Comparison of ENCODE assay signal across 8 cellular contexts in the genomic region with DNA sequence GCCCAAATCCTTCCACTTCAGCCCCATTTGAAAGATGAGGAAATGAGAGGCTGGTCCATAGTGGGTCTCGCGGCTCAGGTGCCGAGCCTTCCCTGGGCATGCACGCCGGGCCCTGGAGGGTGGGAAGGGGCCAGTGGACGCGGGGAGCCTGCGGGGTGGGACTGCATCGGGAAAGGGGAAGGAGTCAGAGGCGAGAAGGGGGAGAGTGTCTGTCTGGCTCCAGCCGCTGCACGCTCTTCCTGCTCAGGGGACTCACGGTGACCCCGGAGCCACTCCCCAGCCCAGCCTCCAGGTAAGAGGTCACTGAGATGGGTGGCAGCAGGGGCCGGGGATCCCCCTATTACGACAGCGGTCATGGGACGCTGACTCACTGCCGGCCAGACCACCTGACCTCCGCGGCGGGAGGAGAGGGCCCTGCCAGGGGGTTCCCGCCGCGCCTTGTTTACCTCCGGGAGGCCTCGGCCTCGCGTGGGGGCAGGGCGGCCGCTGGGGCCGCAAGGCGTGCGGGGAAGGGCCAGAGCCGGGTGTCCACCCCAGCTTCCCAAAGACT. TPM values are rescaled to one million over a fixed set of nuclear protein-coding genes. Genes with fewer than 3 reads are reported as not detected.
A peak's percentile ranks its signal among the peaks of the same experiment; 100 is the strongest.
DNase-seq lines count a peak whose midpoint lies in the region; TF ChIP-seq lines count a peak whose summit lies in the region.

No MANE protein-coding gene starts in this region.

- no peak overlapping the region for H3K4ac ChIP-seq in H9 (ENCODE audit: low read depth, low read length)

- H3K4me3 ChIP-seq in GM12864 (ENCODE audit: low read depth, low read length) (peak overlapping the region; percentile 58), skeletal muscle satellite cell (ENCODE audit: low read length) (peak overlapping the region; percentile 76)

- no peaks in the 10 kb centered on the region; a peak in 2 of 5 replicates for H3K9me3 Mint-ChIP-seq in H9

- DNase-seq in GM12864 (ENCODE audit: low read depth) (peak; percentile 82), H9 (peak; percentile 91), M059J (ENCODE audit: low read depth) (peak; percentile 93), UCSD-AML1 (lab: John Stamatoyannopoulos, UW; ENCODE audit: unreplicated experiment) (peak; percentile 93), brain pericyte (ENCODE audit: low read depth, low spot score) (peak; percentile 87), iPS-NIHi11 (ENCODE audit: low spot score) (peak; percentile 71), NCI-H446 treated with DMSO at 0.1 percent for 48 hours (lab: John Stamatoyannopoulos, UW) (no peak)

- H3K27me3 ChIP-seq in H9 (ENCODE audit: insufficient read depth, low read length), result no peaks in the 10 kb centered on the region
- no peaks in the 10 kb centered on the region for H3K27me3 ChIP-seq in skeletal muscle satellite cell (ENCODE audit: control insufficient read depth, insufficient read depth, low read length)

- peaks cover 3% of the 10 kb centered on the region; the same call in 1 of the 2 replicates for H3K4me1 ChIP-seq in H9 (ENCODE audit: insufficient read depth, low read length)
- peaks cover 53% of the 10 kb centered on the region for H3K4me1 ChIP-seq in skeletal muscle satellite cell (ENCODE audit: control insufficient read depth, insufficient read depth, low read length)

- no peak overlapping the region for H4K91ac ChIP-seq in H9 (ENCODE audit: insufficient read length, low read depth, low read length)

- no peak overlapping the region; the same call in 1 of the 2 replicates for H3K14ac ChIP-seq in H9 (ENCODE audit: insufficient read depth, low read length)

- no peak overlapping the region for H3K27ac ChIP-seq in H9 (ENCODE audit: insufficient read length, low read depth, low read length)

- no peak overlapping the region for H2BK15ac ChIP-seq in H9 (ENCODE audit: low read depth, low read length)

- H3K23me2 ChIP-seq in H9 (ENCODE audit: insufficient read length, low read depth, low read length, poor library complexity, severe bottlenecking), result peaks cover 16% of the 10 kb centered on the region

- H3K36me3 Mint-ChIP-seq in H9 (ENCODE audit: insufficient read depth in 1 of 3, low read depth in 3 of 3), result peaks cover 6 to 23% (median 18%) of the 10 kb centered on the region in 3 experiments

- no peak overlapping the region for H2BK5ac ChIP-seq in H9 (ENCODE audit: insufficient read length, low read length)

- H4K20me1 ChIP-seq in H9 (ENCODE audit: control insufficient read depth, insufficient read depth, insufficient read length), result no peaks in the 10 kb centered on the region

- peaks cover 37 to 38% of the 10 kb centered on the region in 2 experiments for H3K4me1 Mint-ChIP-seq in H9

- H3K27ac Mint-ChIP-seq in H9, result peak overlapping the region in 1 of 3 experiments; percentile 73; a peak in 2 of 7 replicates

- H4K8ac ChIP-seq in H9 (replicated peaks; ENCODE audit: insufficient read length, low read depth, low read length), result no peak overlapping the region

- no peak overlapping the region for H2BK20ac ChIP-seq in H9 (ENCODE audit: low read depth, low read length, poor library complexity, severe bottlenecking)

- H2AFZ ChIP-seq in H9 (ENCODE audit: low read length), result no peak overlapping the region

- peak overlapping the region; percentile 23 for H3K4me2 ChIP-seq in H9 (ENCODE audit: insufficient read depth, insufficient read length, low read length)
- peak overlapping the region; percentile 87 for H3K4me2 ChIP-seq in skeletal muscle satellite cell (ENCODE audit: low read length)

- H3K18ac ChIP-seq in H9 (ENCODE audit: insufficient read length, low read depth, low read length), result peak overlapping the region; percentile 53

- H2BK12ac ChIP-seq in H9 (ENCODE audit: insufficient read length, low read depth, low read length), result no peak overlapping the region

- no peak overlapping the region for H3K23ac ChIP-seq in H9 (ENCODE audit: insufficient read length, low read depth, low read length)

- no peak for TF ChIP-seq CTCF in GM12864 (IDR thresholded peaks at IDR 0.05; ENCODE audit: low read depth, low read length, missing control alignments)
- no peak for TF ChIP-seq CTCF in H9 (conservative IDR thresholded peaks at IDR 0.05)

- peak overlapping the region; percentile 52 to 62 for H3K4me3 Mint-ChIP-seq in H9

- peaks cover 13% of the 10 kb centered on the region for H3K27me3 Mint-ChIP-seq in H9 (ENCODE audit: low read depth)

- WGBS in H9 (ENCODE audit: extremely low coverage, insufficient read length, low lambda C conversion rate), result no CpG with 5 or more reads among the region's 35 CpGs

- H3K56ac ChIP-seq in H9 (ENCODE audit: insufficient read length, low read depth, low read length), result no peak overlapping the region

- H3T11ph ChIP-seq in H9 (ENCODE audit: low read length), result no peak overlapping the region

- no peak overlapping the region for H2AK5ac ChIP-seq in H9 (ENCODE audit: insufficient read length, low read length)

- no peak overlapping the region for H2BK120ac ChIP-seq in H9 (ENCODE audit: low read depth, low read length, poor library complexity, severe bottlenecking)

- H3K9ac ChIP-seq in H9 (ENCODE audit: extremely low read depth, insufficient read length, low read length), result no peak overlapping the region
- peak overlapping the region; percentile 96 for H3K9ac ChIP-seq in skeletal muscle satellite cell (ENCODE audit: low read depth, low read length)

- H3K36me3 ChIP-seq in skeletal muscle satellite cell (ENCODE audit: insufficient read depth, low read length), result peaks cover 25% of the 10 kb centered on the region

- H3K79me2 ChIP-seq in H9 (ENCODE audit: insufficient read depth, low read length), result peaks cover 9% of the 10 kb centered on the region; the same call in 1 of the 2 replicates

- no peak overlapping the region for H4K5ac ChIP-seq in H9 (ENCODE audit: insufficient read length, low read depth, low read length)

- H3K9me3 ChIP-seq in H9 (ENCODE audit: control insufficient read depth, low read depth, low read length), result no peaks in the 10 kb centered on the region
- no peaks in the 10 kb centered on the region for H3K9me3 ChIP-seq in skeletal muscle satellite cell (replicated peaks; ENCODE audit: low read length)

- peaks cover 10% of the 10 kb centered on the region for H3K79me1 ChIP-seq in H9 (ENCODE audit: insufficient read depth, low read depth, low read length, poor library complexity, severe bottlenecking)

RNA-seq across cellular contexts. Expression of a gene that starts 1.9 kb away (rescaled TPM):
- 144 and 147 TPM in 2 replicates for total RNA-seq in H9 (2021)
- total RNA-seq in M059J (2014; rRNA removed; shearing (Covaris generic)), result 390 and 442 TPM in 2 replicates
- 416 and 1,062 TPM in 2 replicates for total RNA-seq in skeletal muscle satellite cell (2012; rRNA removed)

RNA-seq across cellular contexts. Expression of a gene that starts 12.2 kb away (rescaled TPM):
- total RNA-seq in H9 (2021), result 140 and 147 TPM in 2 replicates
- total RNA-seq in M059J (2014; rRNA removed; shearing (Covaris generic)), result 146 and 187 TPM in 2 replicates
- total RNA-seq in skeletal muscle satellite cell (2012; rRNA removed), result 141 and 148 TPM in 2 replicates

RNA-seq across cellular contexts. Expression of a gene that starts 25.0 kb away (rescaled TPM):
- total RNA-seq in H9 (2021), result 3.7 and 4.5 TPM in 2 replicates
- not detected in 2 replicates for total RNA-seq in M059J (2014; rRNA removed; shearing (Covaris generic))
- not detected in 2 replicates for total RNA-seq in skeletal muscle satellite cell (2012; rRNA removed)

RNA-seq across cellular contexts. Expression of a gene that starts 39.8 kb away (rescaled TPM):
- total RNA-seq in H9 (2021), result 30.4 and 31.1 TPM in 2 replicates
- total RNA-seq in M059J (2014; rRNA removed; shearing (Covaris generic)), result 11.3 and 13.2 TPM in 2 replicates
- 9.1 and 11.1 TPM in 2 replicates for total RNA-seq in skeletal muscle satellite cell (2012; rRNA removed)
